ENCODE assay signal across 13 cellular contexts in the genomic region with DNA sequence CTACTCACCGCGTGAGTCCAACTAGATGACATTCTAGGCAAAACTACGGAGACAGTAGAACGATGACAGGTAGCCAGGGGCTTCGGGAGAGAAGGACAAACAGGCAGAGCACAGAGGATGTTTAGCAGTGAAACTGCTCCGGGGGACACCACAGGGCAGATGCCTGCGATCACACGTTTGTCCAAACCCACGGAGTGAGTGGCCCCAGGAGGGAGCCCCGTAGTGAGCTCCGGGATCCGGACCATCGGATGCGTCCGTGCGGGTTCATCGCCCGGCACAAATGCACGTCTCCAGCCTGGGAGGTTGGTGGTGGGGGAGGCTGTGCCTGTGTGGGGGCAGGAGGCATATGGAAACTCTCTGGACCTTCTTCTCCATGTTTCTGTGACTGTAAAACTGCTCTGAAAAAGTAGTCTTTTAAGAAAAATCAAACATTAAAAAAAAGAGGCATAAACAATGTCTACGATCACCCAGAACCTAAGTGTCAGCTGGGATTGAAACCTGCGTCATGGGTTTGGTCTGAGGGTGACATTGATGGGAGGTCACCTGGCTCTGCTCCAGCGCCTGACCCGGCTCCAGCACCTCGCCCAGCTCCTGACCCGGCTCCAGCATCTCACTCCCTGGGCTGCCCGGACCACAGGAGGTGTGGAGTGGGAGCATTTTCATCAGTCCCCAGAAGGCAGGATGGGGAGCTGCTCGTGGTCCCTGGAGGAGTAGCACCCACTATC.
DNase-seq lines count a peak whose midpoint lies in the region; ATAC-seq and TF ChIP-seq lines count a peak whose summit lies in the region.
"Had no signal": no experiment of that assay in that cellular context is flagged by ENCODE, and none has a peak within 500 bp of the region (broad histone marks: within the 10 kb centered on the region; RNA-seq: fewer than 3 reads in every experiment).

No MANE protein-coding gene starts in this region.

- H4K20me1 ChIP-seq in BLaER1 = no peaks in the 10 kb centered on the region

- intact Hi-C loops in lower lobe of right lung (cut with DNase I) = no loop called here
- intact Hi-C loops in posterior vena cava (cut with DNase I) = loop anchor here in 1 of 2 donors (5.0 kb wide), 1 partner anchor 1334 kb away; no protein-coding TSS in a partner anchor

- H3K4me2 ChIP-seq in BLaER1 = peak overlapping the region; percentile 29
- H3K4me2 ChIP-seq: GM23338, PC-9 had no signal

- H3K4me1 ChIP-seq in BLaER1 = peaks cover 54% of the 10 kb centered on the region
- H3K4me1 ChIP-seq in HEK293 (ENCODE audit: control insufficient read depth, insufficient read depth, low read length) = no peaks in the 10 kb centered on the region
- no peaks in the 10 kb centered on the region for H3K4me1 ChIP-seq in lower lobe of right lung

- ATAC-seq in lower lobe of right lung (no peak), GM19023 (IDR thresholded peaks at IDR 0.05; ENCODE audit: unreplicated experiment) (no peak), HG02852 (IDR thresholded peaks at IDR 0.05; ENCODE audit: unreplicated experiment) (no peak), HG02970 (IDR thresholded peaks at IDR 0.05; ENCODE audit: low FRiP score, unreplicated experiment) (no peak)
- ATAC-seq: GM23338 had no signal

- H3K27me3 ChIP-seq in BLaER1 = no peaks in the 10 kb centered on the region
- peaks cover 24% of the 10 kb centered on the region for H3K27me3 ChIP-seq in lower lobe of right lung (ENCODE audit: low read depth)

- CTCF ChIA-PET in HEK293 (lab: Yijun Ruan, JAX) = no interaction called here

- TF ChIP-seq CTCF in HEK293 (tag by site-specific recombination; IDR thresholded peaks at IDR 0.05) = no peak
- no peak for TF ChIP-seq CTCF in lower lobe of right lung (IDR thresholded peaks at IDR 0.05)

- H3K4me3 ChIP-seq in BLaER1 = no peak overlapping the region
- H3K4me3 ChIP-seq in HEK293 (ENCODE audit: low read depth, low read length) = no peak overlapping the region
- H3K4me3 ChIP-seq in lower lobe of right lung = no peak overlapping the region
- H3K4me3 ChIP-seq: GM23338, PC-9 had no signal

- no peaks in the 10 kb centered on the region for H3K36me3 ChIP-seq in BLaER1
- H3K36me3 ChIP-seq in HEK293 (ENCODE audit: control insufficient read depth in 2 of 2, insufficient read depth in 1 of 2, low read length in 2 of 2) = no peaks in the 10 kb centered on the region
- H3K36me3 ChIP-seq in lower lobe of right lung = no peaks in the 10 kb centered on the region

- H3K27ac ChIP-seq in BLaER1 = no peak overlapping the region
- H3K27ac ChIP-seq in HEK293 (ENCODE audit: extremely low read depth, low read depth, low read length) = no peak overlapping the region
- no peak overlapping the region for H3K27ac ChIP-seq in lower lobe of right lung
- H3K27ac ChIP-seq: PC-9 had no signal

- no peak overlapping the region for H3K9ac ChIP-seq in BLaER1

- DNase-seq in lower lobe of right lung (peak; percentile 25), posterior vena cava (ENCODE audit: low spot score) (peak; percentile 67)
- DNase-seq: KBM-7, NCI-H1436 treated with DMSO at 0.1 percent for 48 hours, NCI-H2081, NCI-H69, PC-9 had no signal

- H3K9me3 ChIP-seq in BLaER1 (peaks cover 5% of the 10 kb centered on the region), HEK293 (ENCODE audit: control insufficient read depth, insufficient read depth, low read depth, low read length) (no peaks in the 10 kb centered on the region), lower lobe of right lung (no peaks in the 10 kb centered on the region)

- POLR2A ChIA-PET in HEK293 (lab: Yijun Ruan, JAX) = no interaction called here

TF ChIP-seq in HEK293, 187 proteins besides CTCF, POLR2A, EP300 and RAD21:
- no peak for TF ChIP-seq ZNF266 (tag by site-specific recombination; IDR thresholded peaks at IDR 0.05; ENCODE audit: low read depth)
- TF ChIP-seq, protein P1, sequence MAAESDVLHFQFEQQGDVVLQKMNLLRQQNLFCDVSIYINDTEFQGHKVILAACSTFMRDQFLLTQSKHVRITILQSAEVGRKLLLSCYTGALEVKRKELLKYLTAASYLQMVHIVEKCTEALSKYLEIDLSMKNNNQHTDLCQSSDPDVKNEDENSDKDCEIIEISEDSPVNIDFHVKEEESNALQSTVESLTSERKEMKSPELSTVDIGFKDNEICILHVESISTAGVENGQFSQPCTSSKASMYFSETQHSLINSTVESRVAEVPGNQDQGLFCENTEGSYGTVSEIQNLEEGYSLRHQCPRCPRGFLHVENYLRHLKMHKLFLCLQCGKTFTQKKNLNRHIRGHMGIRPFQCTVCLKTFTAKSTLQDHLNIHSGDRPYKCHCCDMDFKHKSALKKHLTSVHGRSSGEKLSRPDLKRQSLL (tag by site-specific recombination; IDR thresholded peaks at IDR 0.05) = peak; percentile 88
